ENCODE assay signal across 16 cellular contexts in the genomic region with DNA sequence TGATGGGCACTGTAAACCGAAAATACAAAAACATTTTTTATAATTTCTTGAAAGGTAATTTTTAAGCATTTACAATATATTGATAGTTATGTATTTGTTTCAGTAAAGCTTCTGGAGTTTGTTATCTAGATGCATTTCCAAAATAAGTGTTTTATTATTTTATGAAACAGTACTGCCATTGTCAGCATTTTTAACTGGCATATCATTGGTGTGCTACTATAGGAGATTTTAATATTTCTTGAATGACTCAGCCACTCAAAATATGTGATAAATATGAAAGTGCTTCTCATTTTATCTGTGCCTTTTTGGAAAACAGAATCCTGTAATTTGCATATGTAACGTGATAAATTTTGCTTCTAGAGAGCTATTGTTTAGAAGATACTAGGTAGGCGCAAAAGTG.
"Had no signal": no experiment of that assay in that cellular context is flagged by ENCODE, and none has a peak within 500 bp of the region (broad histone marks: within the 10 kb centered on the region; RNA-seq: fewer than 3 reads in every experiment).

No MANE protein-coding gene starts in this region.

- H3K4me1 Mint-ChIP-seq: activated CD4-positive, alpha-beta T cell treated with anti-CD3 and anti-CD28 coated beads, Interleukin-2, amount 10 ng/mL, durations not matched to agents 7 days and 5 days; endodermal cell; naive thymus-derived CD4-positive, alpha-beta T cell had no signal

- H3K27me3 Mint-ChIP-seq: activated CD4-positive, alpha-beta T cell treated with anti-CD3 and anti-CD28 coated beads, Interleukin-2, amount 10 ng/mL, durations not matched to agents 7 days and 5 days; activated naive CD8-positive, alpha-beta T cell; naive thymus-derived CD4-positive, alpha-beta T cell had no signal

- H3K4me3 ChIP-seq: hepatocyte, left ventricle myocardium inferior, mucosa of descending colon, transverse colon had no signal

- H3K4me1 ChIP-seq: left ventricle myocardium inferior, transverse colon had no signal

- H3K4me3 Mint-ChIP-seq: activated CD4-positive, alpha-beta T cell treated with anti-CD3 and anti-CD28 coated beads, Interleukin-2, amount 10 ng/mL, durations not matched to agents 7 days and 5 days; activated naive CD8-positive, alpha-beta T cell; activated T-cell treated with anti-CD3 and anti-CD28 coated beads, Interleukin-2, amount 50 U/mL, for 72 hours; endodermal cell; naive thymus-derived CD4-positive, alpha-beta T cell had no signal

- ATAC-seq: activated T-cell treated with anti-CD3 and anti-CD28 coated beads, Interleukin-2, amount 50 U/mL, for 72 hours; mucosa of descending colon; naive thymus-derived CD4-positive, alpha-beta T cell had no signal

- DNase-seq: activated CD4-positive, alpha-beta T cell treated with anti-CD3 and anti-CD28 coated beads, Interleukin-2, amount 10 ng/mL, durations not matched to agents 7 days and 5 days; activated CD8-positive, alpha-beta memory T cell treated with anti-CD3 and anti-CD28 coated beads, Interleukin-2, amount 50 U/mL, for 48 hours; activated gamma-delta T cell treated with Interleukin-2 at 50 U/mL for 16 hours; activated T-cell treated with anti-CD3 and anti-CD28 coated beads, Interleukin-2, amount 50 U/mL, for 72 hours; anterior cingulate cortex; endodermal cell; kidney; left ventricle myocardium inferior; mucosa of descending colon; naive thymus-derived CD4-positive, alpha-beta T cell; stimulated activated CD4-positive, alpha-beta T cell treated with anti-CD3 and anti-CD28 coated beads, Interleukin-4, amount 100 ng/mL, for 1 hour; stimulated activated naive CD4-positive, alpha-beta T cell; transverse colon had no signal

- H2AFZ ChIP-seq: hepatocyte had no signal

- H3K27ac Mint-ChIP-seq: activated CD4-positive, alpha-beta T cell treated with anti-CD3 and anti-CD28 coated beads, Interleukin-2, amount 10 ng/mL, durations not matched to agents 7 days and 5 days; activated naive CD8-positive, alpha-beta T cell; activated T-cell treated with anti-CD3 and anti-CD28 coated beads, Interleukin-2, amount 50 U/mL, for 72 hours; endodermal cell; naive thymus-derived CD4-positive, alpha-beta T cell had no signal

- H3K27me3 ChIP-seq: hepatocyte, neutrophil, transverse colon had no signal

- H3K4me2 ChIP-seq: hepatocyte had no signal

- H3K27ac ChIP-seq: hepatocyte, left ventricle myocardium inferior, neutrophil, transverse colon had no signal

- H3K9me3 Mint-ChIP-seq: activated CD4-positive, alpha-beta T cell treated with anti-CD3 and anti-CD28 coated beads, Interleukin-2, amount 10 ng/mL, durations not matched to agents 7 days and 5 days; activated T-cell treated with anti-CD3 and anti-CD28 coated beads, Interleukin-2, amount 50 U/mL, for 72 hours; endodermal cell; naive thymus-derived CD4-positive, alpha-beta T cell had no signal

- H3K79me2 ChIP-seq: hepatocyte had no signal

- H3K9me3 ChIP-seq: left ventricle myocardium inferior, mucosa of descending colon, neutrophil, transverse colon had no signal
